7 cellular contexts compared by ENCODE assay signal in the genomic region with DNA sequence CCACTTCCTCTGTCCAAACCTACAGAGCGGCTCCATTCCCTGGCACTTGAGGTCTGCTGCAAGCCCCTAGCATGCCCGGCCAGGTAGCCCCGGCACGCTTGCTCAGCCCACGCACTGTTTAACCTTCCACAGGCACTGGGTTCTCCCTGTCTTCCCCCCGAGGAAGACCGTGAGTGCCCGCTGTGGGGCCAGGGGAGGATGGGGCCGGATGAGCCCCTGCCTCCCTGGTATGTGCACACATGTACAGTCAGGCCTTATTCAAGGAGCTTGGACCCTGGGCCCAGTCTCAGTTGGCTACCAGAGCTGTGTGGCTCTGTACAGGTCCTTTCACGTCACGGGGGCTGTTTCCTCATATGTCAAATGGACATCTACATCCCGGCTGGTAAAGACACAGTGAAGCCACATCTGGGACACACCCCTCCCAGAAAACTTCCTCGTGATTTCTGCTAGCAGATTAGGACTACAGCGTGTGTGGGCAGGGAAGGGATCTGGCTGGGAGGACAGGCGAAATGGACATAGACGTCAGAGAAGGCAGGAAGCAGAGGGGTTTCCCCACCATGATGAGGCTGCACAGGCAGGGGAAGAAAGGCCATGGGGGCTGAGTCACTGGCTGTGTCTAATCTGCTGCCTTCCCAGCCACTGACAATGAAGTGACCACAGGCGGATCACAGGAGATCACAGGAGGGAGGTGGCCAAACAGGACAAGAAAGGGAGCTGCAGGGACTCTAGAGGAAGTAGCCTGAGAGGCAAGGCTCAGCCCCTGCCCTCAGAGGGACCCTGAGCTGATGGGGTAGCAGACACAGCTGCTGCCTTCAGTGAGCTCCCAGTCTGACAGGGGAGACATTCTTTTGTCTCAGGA.
DNase-seq lines count a peak whose midpoint lies in the region; ATAC-seq and TF ChIP-seq lines count a peak whose summit lies in the region.

No MANE protein-coding gene starts in this region.

- H3K4me3 ChIP-seq in HCT116 (replicated peaks in 1 of 2; ENCODE audit: low read depth in 1 of 2, low read length in 2 of 2) (no peak overlapping the region), hepatocyte (no peak overlapping the region), stomach (no peak overlapping the region)

- H3K27me3 ChIP-seq in HCT116 (ENCODE audit: insufficient read depth, low read length) (no peaks in the 10 kb centered on the region), hepatocyte (no peaks in the 10 kb centered on the region), stomach (no peaks in the 10 kb centered on the region)

- DNase-seq in HCT116 (ENCODE audit: low read depth, low spot score) (no peak), hepatocyte (ENCODE audit: low spot score) (peak; percentile 78), stomach (peak; percentile 47), T-helper 9 cell (no peak), DMS79 treated with DMSO at 0.1 percent for 48 hours (lab: John Stamatoyannopoulos, UW) (no peak)
- DNase-seq in activated naive CD8-positive, alpha-beta T cell treated with anti-CD3 and anti-CD28 coated beads, Interleukin-2, amount 50 U/mL, for 24 hours: peak; percentile 56

- CTCF ChIA-PET in HCT116 (lab: Charles Lee): interaction anchor here (0.8 to 3.3 kb wide), 7 partner anchors 9 to 294 kb away, joined by 3 to 23 read pairs (median 4); partner anchors contain the start of gene VEGFA

- TF ChIP-seq POLR2A in HCT116 (IDR thresholded peaks at IDR 0.05; ENCODE audit: borderline replicate concordance, extremely low read depth, insufficient read depth, insufficient read length) (no peak), stomach (IDR thresholded peaks at IDR 0.05) (no peak)

- H3K79me2 ChIP-seq in HCT116 (ENCODE audit: insufficient read depth, low read length) (no peaks in the 10 kb centered on the region), hepatocyte (no peaks in the 10 kb centered on the region)

- H3K9me3 Mint-ChIP-seq in activated naive CD8-positive, alpha-beta T cell treated with anti-CD3 and anti-CD28 coated beads, Interleukin-2, amount 50 U/mL, for 24 hours: peaks cover 6% of the 10 kb centered on the region

- peak; percentile 54 for ATAC-seq in HCT116
- ATAC-seq in activated naive CD8-positive, alpha-beta T cell treated with anti-CD3 and anti-CD28 coated beads, Interleukin-2, amount 50 U/mL, for 24 hours: peak; percentile 84
- no peak for ATAC-seq in GM19455 (IDR thresholded peaks at IDR 0.05; ENCODE audit: unreplicated experiment)

- no peaks in the 10 kb centered on the region for H3K36me3 ChIP-seq in HCT116 (ENCODE audit: control insufficient read depth in 1 of 2, insufficient read depth in 2 of 2, low read length in 2 of 2)
- no peaks in the 10 kb centered on the region for H3K36me3 ChIP-seq in hepatocyte (replicated peaks; ENCODE audit: insufficient read depth, low read depth)
- H3K36me3 ChIP-seq in stomach: no peaks in the 10 kb centered on the region

- peaks cover 0 to 38% of the 10 kb centered on the region in 2 experiments; a peak in 2 of 4 replicates for H3K4me1 ChIP-seq in HCT116 (ENCODE audit: control insufficient read depth in 1 of 2, insufficient read depth in 2 of 2, low read length in 2 of 2)
- H3K4me1 ChIP-seq in hepatocyte (ENCODE audit: insufficient read depth): peaks cover under 1% of the 10 kb centered on the region
- H3K4me1 ChIP-seq in stomach: peaks cover 2 to 42% (median 10%) of the 10 kb centered on the region in 4 donors

- H4K20me1 ChIP-seq in HCT116 (ENCODE audit: insufficient read depth): no peaks in the 10 kb centered on the region
- no peaks in the 10 kb centered on the region for H4K20me1 ChIP-seq in hepatocyte (ENCODE audit: insufficient read depth, poor library complexity, severe bottlenecking)

- TF ChIP-seq EP300 in stomach (IDR thresholded peaks at IDR 0.05): no peak

- H3K4me1 Mint-ChIP-seq in activated naive CD8-positive, alpha-beta T cell treated with anti-CD3 and anti-CD28 coated beads, Interleukin-2, amount 50 U/mL, for 24 hours: peaks cover 13% of the 10 kb centered on the region

- intact Hi-C loops in HCT116 (cut with micrococcal nuclease) (no loop called here), stomach (cut with DNase I; ENCODE audit: low total_unique reads) (no loop called here)

- RAD21 ChIA-PET in HCT116 (lab: Charles Lee; ENCODE audit: low non-redundant PET in 1 of 2, low total read pairs in 2 of 2, uncharacterized antibody in 2 of 2, unreplicated experiment in 2 of 2): no interaction called here

- H3K27me3 Mint-ChIP-seq in activated naive CD8-positive, alpha-beta T cell treated with anti-CD3 and anti-CD28 coated beads, Interleukin-2, amount 50 U/mL, for 24 hours: peaks cover 7% of the 10 kb centered on the region

- H3K4me2 ChIP-seq in HCT116 (ENCODE audit: low read length): peak overlapping the region; percentile 53
- no peak overlapping the region for H3K4me2 ChIP-seq in hepatocyte

- H3K9ac ChIP-seq in HCT116 (ENCODE audit: low read length): peak overlapping the region; percentile 14; the same call in 1 of the 2 replicates

- TF ChIP-seq RAD21 in HCT116 (IDR thresholded peaks at IDR 0.05; ENCODE audit: low read depth): no peak

- BruUV-seq in HCT116 (replicated peaks; lab: Mats Ljungman, UMichigan): no TSS peak

- H3K27ac ChIP-seq in HCT116 (ENCODE audit: low read depth, low read length) (no peak overlapping the region), hepatocyte (peak overlapping the region; percentile 74), stomach (peak overlapping the region in 4 of 5 donors; percentile 11 to 65 (median 31))

- H3K27ac Mint-ChIP-seq in activated naive CD8-positive, alpha-beta T cell treated with anti-CD3 and anti-CD28 coated beads, Interleukin-2, amount 50 U/mL, for 24 hours: peak overlapping the region; percentile 3

- no peak for TF ChIP-seq CTCF in HCT116 (IDR thresholded peaks at IDR 0.05 in 2 of 3, conservative IDR thresholded peaks at IDR 0.05 in 1 of 3; ENCODE audit: borderline replicate concordance in 1 of 3, insufficient read depth in 1 of 3, low read depth in 2 of 3, low read length in 2 of 3)
- no peak for TF ChIP-seq CTCF in hepatocyte (IDR thresholded peaks at IDR 0.05; ENCODE audit: poor library complexity)
- TF ChIP-seq CTCF in stomach (IDR thresholded peaks at IDR 0.05): no peak

- H3K9me2 ChIP-seq in HCT116 (ENCODE audit: insufficient read depth): no peaks in the 10 kb centered on the region
- no peaks in the 10 kb centered on the region for H3K9me2 ChIP-seq in hepatocyte (replicated peaks; ENCODE audit: insufficient read depth)

- POLR2A ChIA-PET in HCT116 (lab: Charles Lee): interaction anchor here (1.0 to 1.4 kb wide), 3 partner anchors 10 to 294 kb away, joined by 3 to 6 read pairs (median 4); partner anchors contain the start of gene VEGFA

- 68% methylated on average over 17 of the region's 17 CpGs for WGBS in hepatocyte (ENCODE audit: low lambda C conversion rate, missing lambda C conversion rate)
- WGBS in stomach, 5 donors: 64 to 76% (median 68%) methylated on average over 17 of the region's 17 CpGs

- peaks cover 0 to 8% of the 10 kb centered on the region in 2 experiments; a peak in 1 of 4 replicates for H3K9me3 ChIP-seq in HCT116 (ENCODE audit: control insufficient read depth in 1 of 2, insufficient read depth in 1 of 2, low read depth in 1 of 2, low read length in 2 of 2)
- no peaks in the 10 kb centered on the region for H3K9me3 ChIP-seq in hepatocyte (ENCODE audit: low read depth)
- no peaks in the 10 kb centered on the region for H3K9me3 ChIP-seq in stomach

- H2AFZ ChIP-seq in HCT116 (ENCODE audit: low read depth, low read length, poor library complexity, severe bottlenecking): no peak overlapping the region
- H2AFZ ChIP-seq in hepatocyte: no peak overlapping the region

- no peaks in the 10 kb centered on the region for H3K36me3 Mint-ChIP-seq in activated naive CD8-positive, alpha-beta T cell treated with anti-CD3 and anti-CD28 coated beads, Interleukin-2, amount 50 U/mL, for 24 hours (ENCODE audit: low read depth)

- H3K4me3 Mint-ChIP-seq in activated naive CD8-positive, alpha-beta T cell treated with anti-CD3 and anti-CD28 coated beads, Interleukin-2, amount 50 U/mL, for 24 hours: no peak overlapping the region

TF ChIP-seq in HCT116, 20 proteins besides CTCF, POLR2A, EP300 and RAD21:
- no peak for TF ChIP-seq CBX3 (IDR thresholded peaks at IDR 0.05; ENCODE audit: low read depth)
TF ChIP-seq in HCT116: peak in this region for 0.

Comparison
In these comparisons a context has a peak if more than half of its experiments do, and no peak if none do; other contexts are left out.
1. DNase-seq: peak in activated naive CD8-positive, alpha-beta T cell treated with anti-CD3 and anti-CD28 coated beads, Interleukin-2, amount 50 U/mL, for 24 hours (single experiment), hepatocyte (single experiment) and stomach (single experiment); none in HCT116 (single experiment), T-helper 9 cell (single experiment) and DMS79 treated with DMSO at 0.1 percent for 48 hours (single experiment).